In genomic region chr6:148884461-148884860, GRCh38 we compare ENCODE assay signal across 1 cellular context.
TF ChIP-seq lines count a peak whose summit lies in the region.

No MANE protein-coding gene starts in this region.

TF ChIP-seq in GM23338, 12 proteins besides CTCF, POLR2A, EP300 and RAD21 (continued from another document):
- no peak for TF ChIP-seq ZNF462 (CRISPR knock-in tag; IDR thresholded peaks at IDR 0.05)
- no peak for TF ChIP-seq REST (IDR thresholded peaks at IDR 0.05; ENCODE audit: unreplicated experiment)
- TF ChIP-seq ZNF114 (CRISPR knock-in tag; IDR thresholded peaks at IDR 0.05) = no peak
- no peak for TF ChIP-seq ETS1 (IDR thresholded peaks at IDR 0.05)
- TF ChIP-seq NANOG (IDR thresholded peaks at IDR 0.05; ENCODE audit: borderline replicate concordance) = no peak
- TF ChIP-seq EZH2phosphoT487 (IDR thresholded peaks at IDR 0.05; ENCODE audit: unreplicated experiment) = no peak
- TF ChIP-seq EZH2 (IDR thresholded peaks at IDR 0.05; ENCODE audit: low read depth, unreplicated experiment) = no peak
- no peak for TF ChIP-seq ZNF331 (CRISPR knock-in tag; IDR thresholded peaks at IDR 0.05; ENCODE audit: low read depth)
- no peak for TF ChIP-seq JUNB (IDR thresholded peaks at IDR 0.05; ENCODE audit: unreplicated experiment)
